ENCODE assay signal across 10 cellular contexts in genomic region chr1:150234309-150234646, GRCh38. TPM values are rescaled to one million over a fixed set of nuclear protein-coding genes. Genes with fewer than 3 reads are reported as not detected.
DNase-seq lines count a peak whose midpoint lies in the region.
"Had no signal": no experiment of that assay in that cellular context is flagged by ENCODE, and none has a peak within 500 bp of the region (broad histone marks: within the 10 kb centered on the region; RNA-seq: fewer than 3 reads in every experiment).

No MANE protein-coding gene starts in this region.

- peaks cover 31% of the 10 kb centered on the region for H3K36me3 Mint-ChIP-seq in activated T-helper 2 cell treated with anti-CD3 and anti-CD28 coated beads, Interferon-gamma antibody, Interleukin-2, Interleukin-4, amounts not matched to agents 10 μg/mL and 5 μg/mL and 100 μg/mL, durations not matched to agents 14 hours and 24 hours and 36 hours (ENCODE audit: low read depth)

- DNase-seq in NCI-H146 treated with DMSO at 0.1 percent for 48 hours (lab: John Stamatoyannopoulos, UW; ENCODE audit: unreplicated experiment), result peak; percentile 26
- no peak for DNase-seq in NCI-H146 (lab: John Stamatoyannopoulos, UW)
- DNase-seq in activated T-helper 2 cell treated with anti-CD3 and anti-CD28 coated beads, Interferon-gamma antibody, Interleukin-2, Interleukin-4, amounts not matched to agents 10 μg/mL and 5 μg/mL and 100 μg/mL, durations not matched to agents 14 hours and 24 hours and 36 hours (ENCODE audit: low spot score), result no peak
- no peak for DNase-seq in NCI-H2081 treated with DMSO at 0.1 percent for 48 hours (lab: John Stamatoyannopoulos, UW)
- DNase-seq in NCI-H526 treated with DMSO at 0.1 percent for 48 hours (lab: John Stamatoyannopoulos, UW), result no peak
- DNase-seq in NCI-H1417 (lab: John Stamatoyannopoulos, UW), result no peak

- peak overlapping the region; percentile 97 for H3K27ac Mint-ChIP-seq in activated T-helper 2 cell treated with anti-CD3 and anti-CD28 coated beads, Interferon-gamma antibody, Interleukin-2, Interleukin-4, amounts not matched to agents 10 μg/mL and 5 μg/mL and 100 μg/mL, durations not matched to agents 14 hours and 24 hours and 36 hours

- H3K27me3 ChIP-seq in subcutaneous abdominal adipose tissue (ENCODE audit: control insufficient read depth in 5 of 5, insufficient read depth in 4 of 5, low read length in 5 of 5), result no peaks in the 10 kb centered on the region

- peaks cover 0 to 3% (median 0%) of the 10 kb centered on the region in 5 donors for H3K36me3 ChIP-seq in subcutaneous abdominal adipose tissue (ENCODE audit: control insufficient read depth in 5 of 5, insufficient read depth in 5 of 5, low read length in 5 of 5)

- H3K27ac ChIP-seq in subcutaneous abdominal adipose tissue (ENCODE audit: low read depth, low read length), result peak overlapping the region; percentile 94

- intact Hi-C loops in activated T-helper 2 cell treated with anti-CD3 and anti-CD28 coated beads, Interferon-gamma antibody, Interleukin-2, Interleukin-4, amounts not matched to agents 10 μg/mL and 5 μg/mL and 100 μg/mL, durations not matched to agents 14 hours and 24 hours and 36 hours (cut with micrococcal nuclease), result loop anchor here (1.0 to 10.0 kb wide), 3 partner anchors 87 to 921 kb away; partner anchors contain the start of genes PRPF3, TNFAIP8L2 and VPS45

- no peaks in the 10 kb centered on the region for H3K27me3 Mint-ChIP-seq in activated T-helper 2 cell treated with anti-CD3 and anti-CD28 coated beads, Interferon-gamma antibody, Interleukin-2, Interleukin-4, amounts not matched to agents 10 μg/mL and 5 μg/mL and 100 μg/mL, durations not matched to agents 14 hours and 24 hours and 36 hours (ENCODE audit: low read depth)

- no peaks in the 10 kb centered on the region for H3K9me3 Mint-ChIP-seq in activated T-helper 2 cell treated with anti-CD3 and anti-CD28 coated beads, Interferon-gamma antibody, Interleukin-2, Interleukin-4, amounts not matched to agents 10 μg/mL and 5 μg/mL and 100 μg/mL, durations not matched to agents 14 hours and 24 hours and 36 hours

- peaks cover 14% of the 10 kb centered on the region for H3K4me1 Mint-ChIP-seq in activated T-helper 2 cell treated with anti-CD3 and anti-CD28 coated beads, Interferon-gamma antibody, Interleukin-2, Interleukin-4, amounts not matched to agents 10 μg/mL and 5 μg/mL and 100 μg/mL, durations not matched to agents 14 hours and 24 hours and 36 hours (ENCODE audit: low read depth)

- peak overlapping the region; percentile 78 for H3K4me3 ChIP-seq in iPS-11a (ENCODE audit: low read depth, low read length)
- H3K4me3 ChIP-seq in subcutaneous abdominal adipose tissue (ENCODE audit: low read depth in 1 of 5, low read length in 5 of 5), result peak overlapping the region; percentile 89 to 95 (median 94)

- H3K9ac ChIP-seq in subcutaneous abdominal adipose tissue (ENCODE audit: low read length in 5 of 5), result peak overlapping the region in 4 of 5 donors; percentile 80 to 96 (median 89)

- no peaks in the 10 kb centered on the region for H3K9me3 ChIP-seq in subcutaneous abdominal adipose tissue (ENCODE audit: control insufficient read depth in 5 of 5, low read length in 5 of 5)

- H3K4me1 ChIP-seq in subcutaneous abdominal adipose tissue (ENCODE audit: control insufficient read depth in 5 of 5, insufficient read depth in 5 of 5, low read length in 5 of 5), result peaks cover 0 to 32% (median 23%) of the 10 kb centered on the region in 5 donors

- H3K4me3 Mint-ChIP-seq in activated T-helper 2 cell treated with anti-CD3 and anti-CD28 coated beads, Interferon-gamma antibody, Interleukin-2, Interleukin-4, amounts not matched to agents 10 μg/mL and 5 μg/mL and 100 μg/mL, durations not matched to agents 14 hours and 24 hours and 36 hours (ENCODE audit: low read depth), result no peak overlapping the region

RNA-seq across cellular contexts. Expression of gene ANP32E, which starts 1.6 kb away (rescaled TPM):
- total RNA-seq in activated T-helper 2 cell treated with anti-CD3 and anti-CD28 coated beads, Interferon-gamma antibody, Interleukin-2, Interleukin-4, amounts not matched to agents 10 μg/mL and 5 μg/mL and 100 μg/mL, durations not matched to agents 14 hours and 24 hours and 36 hours, result 195 and 198 TPM in 2 replicates

RNA-seq across cellular contexts. Expression of gene CA14, which starts 23.3 kb away (rescaled TPM):
- not detected in 2 replicates for total RNA-seq in activated T-helper 2 cell treated with anti-CD3 and anti-CD28 coated beads, Interferon-gamma antibody, Interleukin-2, Interleukin-4, amounts not matched to agents 10 μg/mL and 5 μg/mL and 100 μg/mL, durations not matched to agents 14 hours and 24 hours and 36 hours
- total RNA-seq: glomerular endothelial cell, HT1080 had no signal

RNA-seq across cellular contexts. Expression of gene APH1A, which starts 34.5 kb away (rescaled TPM):
- 103 and 105 TPM in 2 replicates for total RNA-seq in activated T-helper 2 cell treated with anti-CD3 and anti-CD28 coated beads, Interferon-gamma antibody, Interleukin-2, Interleukin-4, amounts not matched to agents 10 μg/mL and 5 μg/mL and 100 μg/mL, durations not matched to agents 14 hours and 24 hours and 36 hours

RNA-seq across cellular contexts. Expression of gene C1orf54, which starts 38.3 kb away (rescaled TPM):
- 0.39 and 0.98 TPM in 2 replicates for total RNA-seq in activated T-helper 2 cell treated with anti-CD3 and anti-CD28 coated beads, Interferon-gamma antibody, Interleukin-2, Interleukin-4, amounts not matched to agents 10 μg/mL and 5 μg/mL and 100 μg/mL, durations not matched to agents 14 hours and 24 hours and 36 hours

RNA-seq across cellular contexts. Expression of gene CIART, which starts 48.1 kb away (rescaled TPM):
- 4.2 TPM in 2 replicates for total RNA-seq in activated T-helper 2 cell treated with anti-CD3 and anti-CD28 coated beads, Interferon-gamma antibody, Interleukin-2, Interleukin-4, amounts not matched to agents 10 μg/mL and 5 μg/mL and 100 μg/mL, durations not matched to agents 14 hours and 24 hours and 36 hours
